ENCODE assay signal across 8 cellular contexts in the genomic region with DNA sequence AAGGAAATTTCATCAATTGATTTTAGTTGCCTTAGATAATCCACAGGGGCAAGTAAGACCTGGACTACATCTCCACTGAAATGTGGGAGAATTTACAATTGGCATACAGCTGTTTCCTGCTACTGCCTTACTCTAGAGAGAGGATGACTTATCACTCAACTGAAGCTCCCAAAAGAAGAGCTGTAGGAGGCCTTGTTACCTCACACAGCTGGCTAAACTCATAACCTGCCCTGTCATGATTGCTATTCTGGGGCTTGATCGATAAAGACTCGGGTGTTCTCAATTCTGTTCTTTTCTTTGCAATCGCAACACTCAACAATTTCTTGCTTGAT.
DNase-seq lines count a peak whose midpoint lies in the region; ATAC-seq and TF ChIP-seq lines count a peak whose summit lies in the region.

No MANE protein-coding gene starts in this region.

- H3K27ac ChIP-seq in KMS-11 (peak overlapping the region; percentile 99), mesenchymal stem cell (ENCODE audit: low read length, poor library complexity, severe bottlenecking) (no peak overlapping the region)

- ATAC-seq in GM21526 (IDR thresholded peaks at IDR 0.05; ENCODE audit: low FRiP score, unreplicated experiment) (peak; percentile 20), memory B cell (ENCODE audit: low read depth) (no peak)

- intact Hi-C loops in cardiac septum (cut with DNase I) = no loop called here

- H2BK12ac ChIP-seq in mesenchymal stem cell (ENCODE audit: low read length in 2 of 2) = no peak overlapping the region

- H3K9me3 Mint-ChIP-seq in memory B cell = no peaks in the 10 kb centered on the region

- H2BK120ac ChIP-seq in mesenchymal stem cell (ENCODE audit: low read depth, low read length) = no peak overlapping the region

- no peaks in the 10 kb centered on the region for H3K79me1 ChIP-seq in mesenchymal stem cell (replicated peaks; ENCODE audit: low read length, poor library complexity, severe bottlenecking)

- H3K27me3 Mint-ChIP-seq in memory B cell = no peaks in the 10 kb centered on the region

- no peak overlapping the region for H4K91ac ChIP-seq in mesenchymal stem cell (ENCODE audit: low read length)

- H3K4me3 Mint-ChIP-seq in memory B cell = peak overlapping the region; percentile 84

- H4K8ac ChIP-seq in mesenchymal stem cell (ENCODE audit: low read length) = no peak overlapping the region

- no peak overlapping the region for H3K4me3 ChIP-seq in KMS-11 (IDR thresholded peaks at IDR 0.05; ENCODE audit: insufficient read depth, low read depth, low read length)
- H3K4me3 ChIP-seq in mesenchymal stem cell (ENCODE audit: insufficient read depth in 1 of 2, low read depth in 1 of 2, low read length in 2 of 2) = peak overlapping the region in 1 of 2 experiments; percentile 74

- H2BK15ac ChIP-seq in mesenchymal stem cell (ENCODE audit: low read depth, poor library complexity, severe bottlenecking) = no peak overlapping the region

- TF ChIP-seq CTCF in GM13977 (IDR thresholded peaks at IDR 0.05; ENCODE audit: extremely low read depth, insufficient read depth, missing control alignments) (no peak), KMS-11 (conservative IDR thresholded peaks at IDR 0.05; ENCODE audit: low read depth, low read length) (no peak)

- H3K9ac ChIP-seq in KMS-11 (peak overlapping the region; percentile 96), mesenchymal stem cell (ENCODE audit: low read length) (no peak overlapping the region)

- H3K79me2 ChIP-seq in KMS-11 (ENCODE audit: insufficient read depth, low read depth) = no peaks in the 10 kb centered on the region

- no peak overlapping the region for H3K4ac ChIP-seq in mesenchymal stem cell (ENCODE audit: low read depth in 1 of 2, low read length in 2 of 2)

- no peaks in the 10 kb centered on the region for H3K9me3 ChIP-seq in mesenchymal stem cell (ENCODE audit: control insufficient read depth, low read length)

- WGBS in mesenchymal stem cell = 100% methylated on average over 3 of the region's 3 CpGs

- no peaks in the 10 kb centered on the region for H3K36me3 ChIP-seq in KMS-11 (ENCODE audit: insufficient read depth)
- H3K36me3 ChIP-seq in mesenchymal stem cell (ENCODE audit: control insufficient read depth in 1 of 2, insufficient read depth in 2 of 2, low read depth in 1 of 2, low read length in 2 of 2) = no peaks in the 10 kb centered on the region

- H3K18ac ChIP-seq in mesenchymal stem cell (ENCODE audit: low read depth in 1 of 2, low read length in 2 of 2) = no peak overlapping the region

- H3K4me2 ChIP-seq in KMS-11 (peak overlapping the region; percentile 72; the same call in 1 of the 2 replicates), mesenchymal stem cell (ENCODE audit: low read length, poor library complexity, severe bottlenecking) (no peak overlapping the region)

- DNase-seq in GM13977 (ENCODE audit: low spot score) = peak; percentile 8
- no peak for DNase-seq in memory B cell (ENCODE audit: low spot score in 2 of 2)
- no peak for DNase-seq in cardiac septum (ENCODE audit: low spot score)
- no peak for DNase-seq in mesenchymal stem cell
- DNase-seq in NCI-H2029 treated with DMSO at 0.1 percent for 48 hours (lab: John Stamatoyannopoulos, UW) = no peak
- DNase-seq in H4 (ENCODE audit: low spot score) = no peak

- no peaks in the 10 kb centered on the region for H3K36me3 Mint-ChIP-seq in memory B cell

- H2BK5ac ChIP-seq in mesenchymal stem cell (ENCODE audit: low read depth, low read length, poor library complexity, severe bottlenecking) = no peak overlapping the region

- in situ Hi-C loops in GM13977 (cut with MboI; ENCODE audit: low pct_unique_long_range_greater_than_20kb, low sequenced_read_pairs, unreplicated experiment) = no loop called here

- H3K27me3 ChIP-seq in KMS-11 (ENCODE audit: insufficient read depth, low read depth) = no peaks in the 10 kb centered on the region
- H3K27me3 ChIP-seq in mesenchymal stem cell (ENCODE audit: control insufficient read depth in 1 of 2, insufficient read depth in 1 of 2, low read length in 2 of 2) = no peaks in the 10 kb centered on the region

- H3K23ac ChIP-seq in mesenchymal stem cell (ENCODE audit: low read length in 2 of 2) = no peak overlapping the region

- peaks cover 13% of the 10 kb centered on the region for H3K4me1 ChIP-seq in KMS-11 (ENCODE audit: low read depth, poor library complexity, severe bottlenecking)
- H3K4me1 ChIP-seq in mesenchymal stem cell (ENCODE audit: control insufficient read depth, insufficient read depth, low read depth, low read length) = no peaks in the 10 kb centered on the region

- no peak overlapping the region for H3K14ac ChIP-seq in mesenchymal stem cell (ENCODE audit: low read length in 2 of 2)

- no peaks in the 10 kb centered on the region for H4K20me1 ChIP-seq in KMS-11 (ENCODE audit: insufficient read depth)

- no peak overlapping the region for H2AK5ac ChIP-seq in mesenchymal stem cell (ENCODE audit: low read length, severe bottlenecking)

- H3K27ac Mint-ChIP-seq in memory B cell = peak overlapping the region; percentile 92

- H2AFZ ChIP-seq in KMS-11 (ENCODE audit: low read depth) (peak overlapping the region; percentile 92), mesenchymal stem cell (ENCODE audit: low read depth, low read length) (no peak overlapping the region)

- peaks cover 11% of the 10 kb centered on the region for H3K4me1 Mint-ChIP-seq in memory B cell
